In genomic region chr12:67451206-67451605, GRCh38 we compare ENCODE assay signal across 18 cellular contexts.
DNase-seq lines count a peak whose midpoint lies in the region; ATAC-seq, FAIRE-seq and TF ChIP-seq lines count a peak whose summit lies in the region.
"Had no signal": no experiment of that assay in that cellular context is flagged by ENCODE, and none has a peak within 500 bp of the region (broad histone marks: within the 10 kb centered on the region; RNA-seq: fewer than 3 reads in every experiment).

No MANE protein-coding gene starts in this region.

- no peak for DNase-seq in GM12891 (ENCODE audit: insufficient read length, low spot score)
- DNase-seq in NCI-H69 (lab: John Stamatoyannopoulos, UW) = peak; percentile 27
- no peak for DNase-seq in activated B cell treated with CpG ODN at 0.5 μM for 24 hours
- DNase-seq in trophoblast cell = peak; percentile 49 to 74
- DNase-seq in left cardiac atrium = no peak
- DNase-seq in HFFc6 = no peak
- DNase-seq: Calu3; CD4-positive, alpha-beta T cell; DMS53; GM23248; NCI-H1436 treated with DMSO at 0.1 percent for 48 hours; NCI-H2227 treated with DMSO at 0.1 percent for 48 hours; NCI-H524; NK-92 treated with Interleukin-12 subunit alpha and Interleukin-12 subunit beta, amount 100 ng/mL, for 24 hours had no signal

- H3K36me3 Mint-ChIP-seq in activated B cell treated with CpG ODN at 0.5 μM for 24 hours (ENCODE audit: low read depth) (no peaks in the 10 kb centered on the region), HFFc6 (ENCODE audit: low read depth) (no peaks in the 10 kb centered on the region)

- ATAC-seq in activated B cell treated with CpG ODN at 0.5 μM for 24 hours (ENCODE audit: low read depth) = no peak
- no peak for ATAC-seq in HG03196 (IDR thresholded peaks at IDR 0.05; ENCODE audit: unreplicated experiment)
- ATAC-seq in left cardiac atrium = no peak
- ATAC-seq: HCT116, K562 had no signal

- peaks cover 3% of the 10 kb centered on the region for H3K9me3 Mint-ChIP-seq in activated B cell treated with CpG ODN at 0.5 μM for 24 hours
- no peaks in the 10 kb centered on the region for H3K9me3 Mint-ChIP-seq in HFFc6
- H3K9me3 Mint-ChIP-seq: CD4-positive, alpha-beta T cell had no signal

- peaks cover 40% of the 10 kb centered on the region for H3K4me1 Mint-ChIP-seq in activated B cell treated with CpG ODN at 0.5 μM for 24 hours
- peaks cover 12% of the 10 kb centered on the region for H3K4me1 Mint-ChIP-seq in HFFc6 (ENCODE audit: low read depth)

- no peak overlapping the region for H2BK5ac ChIP-seq in trophoblast cell (ENCODE audit: low read depth, low read length, poor library complexity)

- no peak overlapping the region for H3K4me2 ChIP-seq in trophoblast cell (ENCODE audit: low read length)

- no peak for TF ChIP-seq POLR2A in GM12891 (IDR thresholded peaks at IDR 0.05; ENCODE audit: low read depth, low read length)

- H3K9me3 ChIP-seq in trophoblast cell (ENCODE audit: insufficient read depth, low read depth, low read length) = no peaks in the 10 kb centered on the region

- no peaks in the 10 kb centered on the region for H3K27me3 ChIP-seq in trophoblast cell (ENCODE audit: insufficient read depth, low read length)

- H2BK120ac ChIP-seq in trophoblast cell (ENCODE audit: insufficient read depth, low read length, poor library complexity) = no peak overlapping the region

- TF ChIP-seq CTCF in activated B cell treated with CpG ODN at 0.5 μM for 24 hours (IDR thresholded peaks at IDR 0.05) = no peak
- no peak for TF ChIP-seq CTCF in HFFc6 (IDR thresholded peaks at IDR 0.05)

- H3K23ac ChIP-seq in trophoblast cell (ENCODE audit: low read length) = no peak overlapping the region

- no peak overlapping the region for H4K12ac ChIP-seq in trophoblast cell (ENCODE audit: low read depth, low read length)

- H3K27me3 Mint-ChIP-seq in activated B cell treated with CpG ODN at 0.5 μM for 24 hours (peaks cover 8% of the 10 kb centered on the region), HFFc6 (ENCODE audit: insufficient read depth) (peaks cover 4% of the 10 kb centered on the region)
- H3K27me3 Mint-ChIP-seq: CD4-positive, alpha-beta T cell had no signal

- no peak overlapping the region for H2AFZ ChIP-seq in trophoblast cell (ENCODE audit: insufficient read depth, low read length, poor library complexity)
- H2AFZ ChIP-seq: GM23248 had no signal

- no peak overlapping the region for H3K18ac ChIP-seq in trophoblast cell (ENCODE audit: low read length)

- peaks cover 3 to 8% of the 10 kb centered on the region in 2 experiments for H3K4me1 ChIP-seq in trophoblast cell (ENCODE audit: control insufficient read depth in 1 of 2, insufficient read depth in 2 of 2, low read length in 2 of 2)

- no peaks in the 10 kb centered on the region for H3K79me2 ChIP-seq in trophoblast cell (ENCODE audit: control insufficient read depth, insufficient read depth, low read length, poor library complexity)

- H2AK5ac ChIP-seq in trophoblast cell (ENCODE audit: low read length) = no peak overlapping the region

- no peak overlapping the region for H3K4me3 Mint-ChIP-seq in activated B cell treated with CpG ODN at 0.5 μM for 24 hours
- H3K4me3 Mint-ChIP-seq in HFFc6 = no peak overlapping the region

- no peak overlapping the region for H3K4me3 ChIP-seq in trophoblast cell (ENCODE audit: low read depth, low read length)
- H3K4me3 ChIP-seq: GM23248, K562, SK-N-MC had no signal

- H3K4ac ChIP-seq in trophoblast cell (ENCODE audit: low read depth, low read length) = no peak overlapping the region

- POLR2A ChIA-PET in activated B cell treated with CpG ODN at 0.5 μM for 24 hours (lab: Charles Lee) = interaction anchor here (0.7 to 1.5 kb wide), 2 partner anchors 182 to 590 kb away, joined by 6 to 12 read pairs; partner anchors contain the start of gene CAND1

- no peak overlapping the region for H3K27ac ChIP-seq in trophoblast cell (ENCODE audit: low read depth, low read length)
- H3K27ac ChIP-seq: GM23248, SK-N-MC had no signal

- CTCF ChIA-PET in activated B cell treated with CpG ODN at 0.5 μM for 24 hours (lab: Charles Lee) = no interaction called here

- FAIRE-seq in GM12891 (lab: Jason Lieb, UNC) = peak; percentile 73
- FAIRE-seq: K562 had no signal

- intact Hi-C loops in activated B cell treated with CpG ODN at 0.5 μM for 24 hours (cut with micrococcal nuclease) = loop anchor here (5.0 kb wide), 1 partner anchor 541 kb away; no protein-coding TSS in a partner anchor
- intact Hi-C loops in left cardiac atrium (cut with DNase I) = no loop called here

- H4K8ac ChIP-seq in trophoblast cell (ENCODE audit: low read depth, low read length) = no peak overlapping the region

- H2BK12ac ChIP-seq in trophoblast cell (ENCODE audit: low read length) = no peak overlapping the region

- H3K36me3 ChIP-seq in trophoblast cell (ENCODE audit: control insufficient read depth in 1 of 2, insufficient read depth in 2 of 2, low read length in 2 of 2) = no peaks in the 10 kb centered on the region

- H3K79me1 ChIP-seq in trophoblast cell (ENCODE audit: low read length) = peaks cover 3% of the 10 kb centered on the region

- no peak overlapping the region for H3K9ac ChIP-seq in trophoblast cell (ENCODE audit: low read length)
- H3K9ac ChIP-seq: GM23248 had no signal

- peak overlapping the region; percentile 8 for H3K27ac Mint-ChIP-seq in activated B cell treated with CpG ODN at 0.5 μM for 24 hours
- no peak overlapping the region for H3K27ac Mint-ChIP-seq in HFFc6
- H3K27ac Mint-ChIP-seq: CD4-positive, alpha-beta T cell had no signal

- H4K91ac ChIP-seq in trophoblast cell (ENCODE audit: low read depth, low read length) = no peak overlapping the region

- H3K14ac ChIP-seq in trophoblast cell (ENCODE audit: low read length) = no peak overlapping the region

- WGBS in trophoblast cell (ENCODE audit: extremely low coverage, insufficient coverage, insufficient read length) = no CpG with 5 or more reads among the region's 4 CpGs

TF ChIP-seq in GM12891, 5 proteins besides CTCF, POLR2A, EP300 and RAD21:
- TF ChIP-seq POU2F2 (IDR thresholded peaks at IDR 0.05; ENCODE audit: low read depth, low read length) = no peak
- no peak for TF ChIP-seq SPI1 (IDR thresholded peaks at IDR 0.05; ENCODE audit: low read depth, low read length)
TF ChIP-seq in GM12891: peak in this region for 0.

Comparison
In these comparisons a context has a peak if more than half of its experiments do, and no peak if none do; other contexts are left out.
1. DNase-seq: peak in NCI-H69 (single experiment) and trophoblast cell (2 of 2); none in GM12891 (single experiment), activated B cell treated with CpG ODN at 0.5 μM for 24 hours (single experiment), left cardiac atrium (single experiment) and HFFc6 (single experiment).